ENCODE assay signal across 8 cellular contexts in the genomic region with DNA sequence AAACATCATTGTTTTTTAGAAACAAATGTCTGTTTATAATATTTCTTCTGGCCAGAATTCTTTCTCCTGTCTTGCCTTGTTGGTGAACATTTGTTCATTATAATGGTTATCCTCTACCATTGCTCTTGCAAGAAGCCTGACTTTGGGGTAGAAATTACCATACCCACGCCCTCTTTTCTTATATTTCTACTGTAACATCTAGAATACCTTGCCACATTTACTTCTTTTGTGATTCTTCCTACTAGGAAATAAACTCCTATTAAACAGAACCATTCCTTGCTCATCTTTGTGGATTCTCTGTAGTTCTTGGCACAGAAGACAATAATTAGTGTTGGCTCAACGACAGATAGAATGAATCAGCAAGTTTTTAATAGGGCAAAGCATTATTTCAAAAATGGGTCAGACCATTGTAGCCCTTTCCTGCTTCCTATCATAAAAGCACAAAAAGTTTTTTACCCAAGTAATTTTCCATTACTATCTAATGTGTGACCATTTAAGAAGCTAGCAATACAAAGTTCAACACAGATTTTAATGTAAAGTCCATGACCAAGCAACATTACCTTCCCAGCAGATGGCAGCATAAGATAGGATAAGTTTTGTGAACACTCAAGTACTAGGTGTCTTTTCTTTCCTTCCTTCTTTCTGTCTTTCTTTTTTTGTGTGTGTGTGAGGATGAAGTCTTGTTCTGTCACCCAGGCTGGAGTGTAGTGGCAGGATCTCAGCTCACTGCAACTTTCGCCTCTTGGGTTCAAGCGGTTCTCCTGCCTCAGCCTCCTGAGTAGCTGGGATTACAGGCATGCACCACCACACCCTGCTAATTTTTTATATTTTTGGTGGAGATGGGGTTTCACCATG.
DNase-seq lines count a peak whose midpoint lies in the region; ATAC-seq and TF ChIP-seq lines count a peak whose summit lies in the region.

No MANE protein-coding gene starts in this region.

- H3K4me1 ChIP-seq in upper lobe of left lung, result peaks cover 0 to 11% (median 4%) of the 10 kb centered on the region in 4 donors

- in situ Hi-C loops in T47D (cut with HindIII; ENCODE audit: low pct_unique_long_range_greater_than_20kb, low sequenced_read_pairs), result no loop called here

- peak overlapping the region in 1 of 4 donors; percentile 5 for H3K27ac ChIP-seq in upper lobe of left lung

- no peak for TF ChIP-seq POLR2A in upper lobe of left lung (IDR thresholded peaks at IDR 0.05)

- WGBS in upper lobe of left lung, 2 donors, result 55 to 62% methylated on average over 4 of the region's 4 CpGs

- H3K9me3 ChIP-seq in upper lobe of left lung, result no peaks in the 10 kb centered on the region

- ATAC-seq in upper lobe of left lung (ENCODE audit: low FRiP score in 2 of 2), result peak in 1 of 2 donors; percentile 93

- DNase-seq in BJ (ENCODE audit: low read depth), result peak; percentile 60
- peak; percentile 3 for DNase-seq in GM19238 (ENCODE audit: insufficient read length, low spot score)
- peak; percentile 5 for DNase-seq in HK-2 (ENCODE audit: unreplicated experiment)
- DNase-seq in NCI-H69 (lab: John Stamatoyannopoulos, UW), result peak; percentile 96
- peak; percentile 47 to 88 for DNase-seq in T47D (ENCODE audit: low read depth in 1 of 2, low spot score in 1 of 2)
- DNase-seq in kidney glomerular epithelial cell (lab: John Stamatoyannopoulos, UW), result peak; percentile 77
- DNase-seq in upper lobe of left lung, result no peak
- no peak for DNase-seq in stimulated activated CD4-positive, alpha-beta T cell treated with anti-CD3 and anti-CD28 coated beads, Interleukin-1b, Interleukin-23, amount 100 ng/mL, for 48 hours

- TF ChIP-seq EP300 in upper lobe of left lung (IDR thresholded peaks at IDR 0.05), result no peak

- H3K36me3 ChIP-seq in BJ (ENCODE audit: control insufficient read depth, insufficient read depth, low read length) (no peaks in the 10 kb centered on the region), upper lobe of left lung (no peaks in the 10 kb centered on the region)

- CTCF ChIA-PET in BJ (lab: Yijun Ruan, JAX), result interaction anchor here (0.7 to 3.1 kb wide), 17 partner anchors 11 to 1110 kb away, joined by 3 to 32 read pairs (median 3); a partner anchor contains a TSS

- POLR2A ChIA-PET in BJ (lab: Charles Lee), result no interaction called here

- no peaks in the 10 kb centered on the region for H3K27me3 ChIP-seq in BJ (ENCODE audit: control insufficient read depth, insufficient read depth, low read length)
- H3K27me3 ChIP-seq in upper lobe of left lung, result no peaks in the 10 kb centered on the region

- H3K4me3 ChIP-seq in BJ (ENCODE audit: low read depth, low read length), result no peak overlapping the region
- H3K4me3 ChIP-seq in upper lobe of left lung, result no peak overlapping the region

- TF ChIP-seq CTCF in BJ (IDR thresholded peaks at IDR 0.05; ENCODE audit: insufficient read depth, low read depth, low read length), result peak; percentile 51
- TF ChIP-seq CTCF in upper lobe of left lung (IDR thresholded peaks at IDR 0.05), result peak in 5 of 6 experiments; percentile 29 to 69 (median 47)

Comparison
In these comparisons a context has a peak if more than half of its experiments do, and no peak if none do; other contexts are left out.
1. DNase-seq: peak in BJ (single experiment), GM19238 (single experiment), HK-2 (single experiment), NCI-H69 (single experiment), T47D (2 of 2) and kidney glomerular epithelial cell (single experiment); none in upper lobe of left lung (0 of 2) and stimulated activated CD4-positive, alpha-beta T cell treated with anti-CD3 and anti-CD28 coated beads, Interleukin-1b, Interleukin-23, amount 100 ng/mL, for 48 hours (single experiment).